ENCODE assay signal across 1 cellular context in genomic region chr1:148774102-148774501, GRCh38. TPM values are rescaled to one million over a fixed set of nuclear protein-coding genes. Genes with fewer than 3 reads are reported as not detected.
"Had no signal": no experiment of that assay in that cellular context is flagged by ENCODE, and none has a peak within 500 bp of the region (broad histone marks: within the 10 kb centered on the region; RNA-seq: fewer than 3 reads in every experiment).

No MANE protein-coding gene starts in this region.

RNA-seq across cellular contexts. Expression of gene NUDT4B, which starts 25.5 kb away (rescaled TPM):
- total RNA-seq: T-helper 1 cell treated with Interleukin-12 subunit alpha and Interleukin-12 subunit beta and Interleukin-4 antibody, amounts not matched to agents 30 ng/mL and 1 ng/mL, for 36 hours had no signal
